Comparison of ENCODE assay signal across 8 cellular contexts in the genomic region with DNA sequence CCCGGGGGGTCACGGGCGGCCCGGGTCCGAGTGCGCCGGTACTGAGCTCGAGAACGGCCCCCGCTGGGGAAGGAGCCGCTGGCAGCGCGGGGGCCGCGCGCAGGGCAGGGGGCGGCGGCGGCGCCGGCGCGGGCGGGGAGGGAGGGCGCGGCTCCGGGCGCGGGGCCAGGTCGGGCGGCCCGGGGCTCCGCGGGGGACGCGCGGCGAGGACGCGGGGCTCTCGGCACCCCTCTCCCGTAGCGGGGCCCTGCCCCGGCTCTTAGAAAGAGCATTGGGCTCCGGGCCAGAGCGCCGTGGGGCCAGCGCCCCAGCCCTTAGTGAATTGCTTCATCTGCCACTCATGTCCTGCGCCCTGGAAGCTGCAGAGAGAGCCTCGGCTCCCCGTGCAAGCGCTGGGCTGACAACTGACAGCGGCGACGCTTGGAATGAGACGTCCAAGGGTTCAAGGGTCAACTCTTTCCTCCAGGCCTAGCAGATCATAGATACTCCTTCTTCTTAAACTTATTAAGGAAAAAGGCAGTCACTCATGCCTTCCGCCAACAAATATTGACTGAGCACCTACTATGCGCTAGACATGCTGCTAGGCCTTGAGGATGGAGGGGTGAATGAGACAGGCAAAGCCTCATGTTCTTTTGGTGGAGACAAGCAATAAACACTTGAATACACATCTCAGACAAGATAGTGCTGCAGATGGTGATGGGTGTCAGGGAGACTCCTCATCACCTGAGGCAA.
A peak's percentile ranks its signal among the peaks of the same experiment; 100 is the strongest.
DNase-seq lines count a peak whose midpoint lies in the region; ATAC-seq and TF ChIP-seq lines count a peak whose summit lies in the region.

No MANE protein-coding gene starts in this region.

- TF ChIP-seq POLR2A in right lobe of liver (IDR thresholded peaks at IDR 0.05), result no peak

- H3K4me1 ChIP-seq in duodenal mucosa (ENCODE audit: control insufficient read depth in 1 of 2, insufficient read depth in 2 of 2, low read length in 2 of 2) (peaks cover 11 to 13% of the 10 kb centered on the region in 2 donors), right lobe of liver (peaks cover 0 to 10% (median 0%) of the 10 kb centered on the region in 4 donors)

- H3K4me3 ChIP-seq in duodenal mucosa (ENCODE audit: low read depth in 1 of 2, low read length in 2 of 2) (peak overlapping the region; percentile 57 to 60), right lobe of liver (peak overlapping the region; percentile 32 to 53 (median 33))

- H3K9me3 ChIP-seq in duodenal mucosa (ENCODE audit: control insufficient read depth in 1 of 2, low read length in 2 of 2), result no peaks in the 10 kb centered on the region
- H3K9me3 ChIP-seq in right lobe of liver, result no peaks in the 10 kb centered on the region

- peak; percentile 33 to 57 for DNase-seq in NOMO-1 (lab: John Stamatoyannopoulos, UW; ENCODE audit: unreplicated experiment in 2 of 2)
- DNase-seq in NOMO-1 treated with dmso at 0.1 percent for 144 hours (lab: John Stamatoyannopoulos, UW; ENCODE audit: unreplicated experiment), result no peak
- peak; percentile 74 for DNase-seq in NCI-H69 (lab: John Stamatoyannopoulos, UW)
- DNase-seq in right lobe of liver, result peak; percentile 79 to 88 (median 86)
- DNase-seq in stromal cell of bone marrow (ENCODE audit: low read depth), result peak; percentile 49
- no peak for DNase-seq in T-helper 1 cell

- 10% methylated on average over 10 of the region's 58 CpGs for WGBS in right lobe of liver (ENCODE audit: insufficient coverage, low coverage, low lambda C conversion rate, missing lambda C conversion rate)

- H3K27me3 ChIP-seq in duodenal mucosa (ENCODE audit: control insufficient read depth in 1 of 2, insufficient read depth in 2 of 2, low read length in 2 of 2) (no peaks in the 10 kb centered on the region), right lobe of liver (no peaks in the 10 kb centered on the region)

- intact Hi-C loops in right lobe of liver (cut with DNase I), result loop anchor here in 1 of 2 donors (10.0 kb wide), 1 partner anchor 58 kb away; no protein-coding TSS in a partner anchor

- H3K36me3 ChIP-seq in duodenal mucosa (ENCODE audit: control insufficient read depth in 1 of 2, insufficient read depth in 2 of 2, low read length in 2 of 2), result no peaks in the 10 kb centered on the region
- no peaks in the 10 kb centered on the region for H3K36me3 ChIP-seq in right lobe of liver

- TF ChIP-seq CTCF in right lobe of liver (IDR thresholded peaks at IDR 0.05), result no peak

- H3K9ac ChIP-seq in duodenal mucosa (ENCODE audit: low read depth in 1 of 2, low read length in 2 of 2), result peak overlapping the region in 1 of 2 donors; percentile 16

- H3K27ac ChIP-seq in duodenal mucosa (ENCODE audit: low read depth, low read length) (peak overlapping the region; percentile 51), right lobe of liver (peak overlapping the region; percentile 39 to 71 (median 65))

- peak; percentile 82 to 90 (median 86) for ATAC-seq in right lobe of liver
- no peak for ATAC-seq in GM18511 (IDR thresholded peaks at IDR 0.05; ENCODE audit: unreplicated experiment)

Comparison
In these comparisons a context has a peak if more than half of its experiments do, and no peak if none do; other contexts are left out.
1. DNase-seq: peak in NOMO-1 (2 of 2), NCI-H69 (single experiment), right lobe of liver (3 of 3) and stromal cell of bone marrow (single experiment); none in NOMO-1 treated with dmso at 0.1 percent for 144 hours (single experiment) and T-helper 1 cell (0 of 5).